In genomic region chr1:101002551-101002950, GRCh38 we compare ENCODE assay signal across 9 cellular contexts. TPM values are rescaled to one million over a fixed set of nuclear protein-coding genes. Genes with fewer than 3 reads are reported as not detected.
DNase-seq lines count a peak whose midpoint lies in the region; ATAC-seq and TF ChIP-seq lines count a peak whose summit lies in the region.
"Had no signal": no experiment of that assay in that cellular context is flagged by ENCODE, and none has a peak within 500 bp of the region (broad histone marks: within the 10 kb centered on the region; RNA-seq: fewer than 3 reads in every experiment).

No MANE protein-coding gene starts in this region.

- H3K4me3 Mint-ChIP-seq in activated B cell treated with CpG ODN at 0.5 μM for 24 hours = no peak overlapping the region
- H3K4me3 Mint-ChIP-seq in activated CD4-positive, alpha-beta T cell treated with anti-CD3 and anti-CD28 coated beads, Interleukin-2, amount 10 ng/mL, durations not matched to agents 7 days and 5 days = no peak overlapping the region

- 5 to 26% methylated on average over 2 of the region's 2 CpGs for WGBS in lung, 2 donors

- intact Hi-C loops in activated B cell treated with CpG ODN at 0.5 μM for 24 hours (cut with micrococcal nuclease) = no loop called here

- H3K9me3 ChIP-seq in lung (ENCODE audit: control insufficient read depth in 2 of 2, insufficient read depth in 1 of 2, low read length in 1 of 2) = no peaks in the 10 kb centered on the region

- ATAC-seq in HG03442 (IDR thresholded peaks at IDR 0.05; ENCODE audit: unreplicated experiment) (peak; percentile 52), activated B cell treated with CpG ODN at 0.5 μM for 24 hours (ENCODE audit: low read depth) (peak; percentile 40), lung (ENCODE audit: insufficient read depth, low FRiP score) (peak; percentile 50), HG02623 (IDR thresholded peaks at IDR 0.05; ENCODE audit: unreplicated experiment) (no peak)

- H3K9me3 Mint-ChIP-seq in activated B cell treated with CpG ODN at 0.5 μM for 24 hours = no peaks in the 10 kb centered on the region
- H3K9me3 Mint-ChIP-seq in activated CD4-positive, alpha-beta T cell treated with anti-CD3 and anti-CD28 coated beads, Interleukin-2, amount 10 ng/mL, durations not matched to agents 7 days and 5 days = peaks cover 10% of the 10 kb centered on the region

- DNase-seq in EL (peak; percentile 65), activated B cell treated with CpG ODN at 0.5 μM for 24 hours (no peak), lung (ENCODE audit: low spot score) (no peak), T-helper 9 cell (no peak), germinal center (ENCODE audit: low spot score) (no peak)
- DNase-seq in activated CD4-positive, alpha-beta T cell treated with anti-CD3 and anti-CD28 coated beads, Interleukin-2, amount 10 ng/mL, durations not matched to agents 7 days and 5 days = no peak
- DNase-seq: SHP77 treated with DMSO at 0.1 percent for 48 hours had no signal

- peaks cover 30% of the 10 kb centered on the region for H3K36me3 Mint-ChIP-seq in activated B cell treated with CpG ODN at 0.5 μM for 24 hours (ENCODE audit: low read depth)
- H3K36me3 Mint-ChIP-seq in activated CD4-positive, alpha-beta T cell treated with anti-CD3 and anti-CD28 coated beads, Interleukin-2, amount 10 ng/mL, durations not matched to agents 7 days and 5 days (ENCODE audit: low read depth) = peaks cover 61% of the 10 kb centered on the region

- no peak overlapping the region for H3K4me3 ChIP-seq in lung

- peaks cover 31% of the 10 kb centered on the region for H3K4me1 Mint-ChIP-seq in activated B cell treated with CpG ODN at 0.5 μM for 24 hours
- peaks cover 52% of the 10 kb centered on the region for H3K4me1 Mint-ChIP-seq in activated CD4-positive, alpha-beta T cell treated with anti-CD3 and anti-CD28 coated beads, Interleukin-2, amount 10 ng/mL, durations not matched to agents 7 days and 5 days

- H3K27ac Mint-ChIP-seq in activated B cell treated with CpG ODN at 0.5 μM for 24 hours = peak overlapping the region; percentile 26
- no peak overlapping the region for H3K27ac Mint-ChIP-seq in activated CD4-positive, alpha-beta T cell treated with anti-CD3 and anti-CD28 coated beads, Interleukin-2, amount 10 ng/mL, durations not matched to agents 7 days and 5 days

- TF ChIP-seq CTCF in activated B cell treated with CpG ODN at 0.5 μM for 24 hours (IDR thresholded peaks at IDR 0.05) (no peak), lung (IDR thresholded peaks at IDR 0.05; ENCODE audit: control extremely low read depth, extremely low read depth) (no peak)

- H3K27ac ChIP-seq in lung (ENCODE audit: low read depth in 1 of 2, low read length in 1 of 2) = peak overlapping the region; percentile 63 to 77

- POLR2A ChIA-PET in activated B cell treated with CpG ODN at 0.5 μM for 24 hours (lab: Charles Lee) = interaction anchor here (1.0 kb wide), 1 partner anchor 236 kb away, joined by 7 read pairs; no protein-coding TSS in a partner anchor
- POLR2A ChIA-PET in activated CD4-positive, alpha-beta T cell treated with anti-CD3 and anti-CD28 coated beads, Interleukin-2, amount 10 ng/mL, durations not matched to agents 7 days and 5 days (lab: Charles Lee) = no interaction called here

- peaks cover 0 to 18% of the 10 kb centered on the region in 2 donors for H3K4me1 ChIP-seq in lung (ENCODE audit: control insufficient read depth in 2 of 2, insufficient read depth in 2 of 2, low read length in 2 of 2)

- CTCF ChIA-PET in activated B cell treated with CpG ODN at 0.5 μM for 24 hours (lab: Charles Lee) = interaction anchor here (1.5 kb wide), 1 partner anchor 286 kb away, joined by 3 read pairs; no protein-coding TSS in a partner anchor
- CTCF ChIA-PET in activated CD4-positive, alpha-beta T cell treated with anti-CD3 and anti-CD28 coated beads, Interleukin-2, amount 10 ng/mL, durations not matched to agents 7 days and 5 days (lab: Charles Lee) = interaction anchor here (0.9 to 1.2 kb wide), 2 partner anchors 11 to 45 kb away, joined by 3 read pairs; no protein-coding TSS in a partner anchor

- H3K27me3 Mint-ChIP-seq in activated B cell treated with CpG ODN at 0.5 μM for 24 hours = no peaks in the 10 kb centered on the region
- H3K27me3 Mint-ChIP-seq in activated CD4-positive, alpha-beta T cell treated with anti-CD3 and anti-CD28 coated beads, Interleukin-2, amount 10 ng/mL, durations not matched to agents 7 days and 5 days = no peaks in the 10 kb centered on the region

- H3K27me3 ChIP-seq in lung (ENCODE audit: control insufficient read depth, insufficient read depth) = no peaks in the 10 kb centered on the region

- peaks cover 3 to 10% of the 10 kb centered on the region in 2 donors for H3K36me3 ChIP-seq in lung (ENCODE audit: control insufficient read depth in 2 of 2, insufficient read depth in 2 of 2, low read length in 2 of 2)

RNA-seq across cellular contexts. Expression of gene DPH5, which starts 23.0 kb away (rescaled TPM):
- 45.2 and 51.9 TPM in 2 replicates for total RNA-seq in activated B cell treated with CpG ODN at 0.5 μM for 24 hours
- total RNA-seq in lung = 10 to 100 TPM; 25.9 to 28.6 TPM
- 10 to 100 TPM; 21.2 to 30.7 TPM for polyA plus RNA-seq in lung
- 10 to 100 TPM; 32.8 to 38.9 TPM for total RNA-seq in activated CD4-positive, alpha-beta T cell treated with anti-CD3 and anti-CD28 coated beads, Interleukin-2, amount 10 ng/mL, durations not matched to agents 7 days and 5 days
